Comparison of ENCODE assay signal across 10 cellular contexts in the genomic region with DNA sequence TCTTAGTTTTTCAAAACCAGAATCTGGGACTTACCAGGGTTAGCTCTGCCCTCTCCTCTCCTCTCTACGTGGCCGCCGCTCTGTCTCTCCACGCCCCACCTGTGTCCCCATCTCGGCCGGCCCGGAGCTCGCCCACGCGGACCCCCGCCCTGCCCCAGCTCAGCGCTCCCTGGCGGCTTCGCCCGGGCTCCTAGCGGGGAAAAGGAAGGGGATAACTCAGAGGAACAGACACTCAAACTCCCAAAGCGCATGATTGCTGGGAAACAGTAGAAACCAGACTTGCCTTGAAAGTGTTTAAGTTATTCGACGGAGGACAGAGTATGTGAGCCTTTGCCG. TPM values are rescaled to one million over a fixed set of nuclear protein-coding genes. Genes with fewer than 3 reads are reported as not detected.
DNase-seq lines count a peak whose midpoint lies in the region; ATAC-seq and TF ChIP-seq lines count a peak whose summit lies in the region.
"Had no signal": no experiment of that assay in that cellular context is flagged by ENCODE, and none has a peak within 500 bp of the region (broad histone marks: within the 10 kb centered on the region; RNA-seq: fewer than 3 reads in every experiment).

No MANE protein-coding gene starts in this region.

- H3K4me3 Mint-ChIP-seq in stimulated activated naive CD8-positive, alpha-beta T cell treated with anti-CD3 and anti-CD28 coated beads, Interleukin-15, Interleukin-2, amounts not matched to agents 100 ng/mL and 50 ng/mL, for 24 hours = peak overlapping the region; percentile 59
- H3K4me3 Mint-ChIP-seq in activated naive CD8-positive, alpha-beta T cell treated with anti-CD3 and anti-CD28 coated beads, Interleukin-2, amount 50 U/mL, for 24 hours = peak overlapping the region; percentile 57

- no peak for TF ChIP-seq CTCF in vagina (IDR thresholded peaks at IDR 0.05)
- no peak for TF ChIP-seq CTCF in foreskin keratinocyte (conservative IDR thresholded peaks at IDR 0.05)

- H3K9me3 ChIP-seq in mucosa of rectum (ENCODE audit: control insufficient read depth in 2 of 2, low read length in 2 of 2) = no peaks in the 10 kb centered on the region
- H3K9me3 ChIP-seq in vagina = no peaks in the 10 kb centered on the region

- H3K9ac ChIP-seq in mucosa of rectum (ENCODE audit: low read depth in 1 of 2, low read length in 2 of 2) = no peak overlapping the region

- peak overlapping the region; percentile 4 to 45 for H3K4me3 ChIP-seq in mucosa of rectum (ENCODE audit: low read length in 2 of 2)
- peak overlapping the region in 1 of 2 donors; percentile 42 for H3K4me3 ChIP-seq in vagina

- no peak for TF ChIP-seq POLR2A in vagina (IDR thresholded peaks at IDR 0.05)

- peaks cover 50% of the 10 kb centered on the region for H3K4me1 Mint-ChIP-seq in stimulated activated naive CD8-positive, alpha-beta T cell treated with anti-CD3 and anti-CD28 coated beads, Interleukin-15, Interleukin-2, amounts not matched to agents 100 ng/mL and 50 ng/mL, for 24 hours (ENCODE audit: low read depth)
- H3K4me1 Mint-ChIP-seq in activated naive CD8-positive, alpha-beta T cell treated with anti-CD3 and anti-CD28 coated beads, Interleukin-2, amount 50 U/mL, for 24 hours = peaks cover 55% of the 10 kb centered on the region

- H3K27me3 ChIP-seq in mucosa of rectum (ENCODE audit: control insufficient read depth in 2 of 2, insufficient read depth in 2 of 2, low read length in 2 of 2) (peaks cover 62 to 73% of the 10 kb centered on the region in 2 donors), vagina (peaks cover 4% of the 10 kb centered on the region), foreskin keratinocyte (peaks cover 100% of the 10 kb centered on the region)

- H3K27ac ChIP-seq in mucosa of rectum (ENCODE audit: low read depth in 2 of 2, low read length in 2 of 2) (no peak overlapping the region), vagina (peak overlapping the region; percentile 10), foreskin keratinocyte (no peak overlapping the region)

- no peaks in the 10 kb centered on the region for H3K36me3 ChIP-seq in mucosa of rectum (ENCODE audit: control insufficient read depth in 2 of 2, insufficient read depth in 2 of 2, low read length in 2 of 2)
- no peaks in the 10 kb centered on the region for H3K36me3 ChIP-seq in vagina

- H3K27me3 Mint-ChIP-seq in stimulated activated naive CD8-positive, alpha-beta T cell treated with anti-CD3 and anti-CD28 coated beads, Interleukin-15, Interleukin-2, amounts not matched to agents 100 ng/mL and 50 ng/mL, for 24 hours = peaks cover 81% of the 10 kb centered on the region
- peaks cover 76% of the 10 kb centered on the region for H3K27me3 Mint-ChIP-seq in activated naive CD8-positive, alpha-beta T cell treated with anti-CD3 and anti-CD28 coated beads, Interleukin-2, amount 50 U/mL, for 24 hours

- DNase-seq in stimulated activated naive CD8-positive, alpha-beta T cell treated with anti-CD3 and anti-CD28 coated beads, Interleukin-15, Interleukin-2, amounts not matched to agents 100 U/mL and 50 U/mL, for 24 hours = no peak
- DNase-seq in activated naive CD8-positive, alpha-beta T cell treated with anti-CD3 and anti-CD28 coated beads, Interleukin-2, amount 50 U/mL, for 24 hours = peak; percentile 5
- DNase-seq in vagina (ENCODE audit: extremely low spot score in 2 of 2) (peak in 1 of 2 donors; percentile 70), foreskin keratinocyte (no peak), D341Med (ENCODE audit: low spot score) (no peak)
- DNase-seq: amniotic stem cell had no signal

- peaks cover 6% of the 10 kb centered on the region for H3K36me3 Mint-ChIP-seq in stimulated activated naive CD8-positive, alpha-beta T cell treated with anti-CD3 and anti-CD28 coated beads, Interleukin-15, Interleukin-2, amounts not matched to agents 100 ng/mL and 50 ng/mL, for 24 hours (ENCODE audit: low read depth)
- no peaks in the 10 kb centered on the region for H3K36me3 Mint-ChIP-seq in activated naive CD8-positive, alpha-beta T cell treated with anti-CD3 and anti-CD28 coated beads, Interleukin-2, amount 50 U/mL, for 24 hours (ENCODE audit: low read depth)

- H3K27ac Mint-ChIP-seq in stimulated activated naive CD8-positive, alpha-beta T cell treated with anti-CD3 and anti-CD28 coated beads, Interleukin-15, Interleukin-2, amounts not matched to agents 100 ng/mL and 50 ng/mL, for 24 hours = no peak overlapping the region
- no peak overlapping the region for H3K27ac Mint-ChIP-seq in activated naive CD8-positive, alpha-beta T cell treated with anti-CD3 and anti-CD28 coated beads, Interleukin-2, amount 50 U/mL, for 24 hours

- H3K9me3 Mint-ChIP-seq in stimulated activated naive CD8-positive, alpha-beta T cell treated with anti-CD3 and anti-CD28 coated beads, Interleukin-15, Interleukin-2, amounts not matched to agents 100 ng/mL and 50 ng/mL, for 24 hours = no peaks in the 10 kb centered on the region
- H3K9me3 Mint-ChIP-seq in activated naive CD8-positive, alpha-beta T cell treated with anti-CD3 and anti-CD28 coated beads, Interleukin-2, amount 50 U/mL, for 24 hours = no peaks in the 10 kb centered on the region

- intact Hi-C loops in vagina (cut with DNase I) = no loop called here

- no peak for ATAC-seq in stimulated activated naive CD8-positive, alpha-beta T cell treated with anti-CD3 and anti-CD28 coated beads, Interleukin-15, Interleukin-2, amounts not matched to agents 100 U/mL and 50 U/mL, for 24 hours
- ATAC-seq in activated naive CD8-positive, alpha-beta T cell treated with anti-CD3 and anti-CD28 coated beads, Interleukin-2, amount 50 U/mL, for 24 hours = no peak
- ATAC-seq in foreskin keratinocyte (no peak), GM18909 (IDR thresholded peaks at IDR 0.05; ENCODE audit: poor library complexity, unreplicated experiment) (no peak)
- ATAC-seq: activated CD4-positive, CD25-positive, alpha-beta regulatory T cell treated with anti-CD3 and anti-CD28 coated beads, Interleukin-2, amount 50 U/mL, for 24 hours had no signal

- H3K4me1 ChIP-seq in mucosa of rectum (ENCODE audit: control insufficient read depth in 2 of 2, insufficient read depth in 2 of 2, low read length in 2 of 2) (peaks cover 44 to 48% of the 10 kb centered on the region in 2 donors), vagina (peaks cover 62% of the 10 kb centered on the region), foreskin keratinocyte (no peaks in the 10 kb centered on the region)

RNA-seq across cellular contexts. Expression of a gene that starts 5.4 kb away (rescaled TPM):
- total RNA-seq in vagina = 2.0 TPM
- total RNA-seq in foreskin keratinocyte = 0.27 and 1.6 TPM in 2 replicates
- polyA plus RNA-seq in foreskin keratinocyte = 0.27 and 1.8 TPM in 2 replicates

RNA-seq across cellular contexts. Expression of a gene that starts 30.7 kb away (rescaled TPM):
- total RNA-seq in vagina (97.5 TPM), foreskin keratinocyte (116 and 129 TPM in 2 replicates)
- 108 and 133 TPM in 2 replicates for polyA plus RNA-seq in foreskin keratinocyte
